Comparison of ENCODE assay signal across 8 cellular contexts in genomic region chr16:30473231-30474061, GRCh38. TPM values are rescaled to one million over a fixed set of nuclear protein-coding genes. Genes with fewer than 3 reads are reported as not detected.
A peak's percentile ranks its signal among the peaks of the same experiment; 100 is the strongest.
DNase-seq lines count a peak whose midpoint lies in the region; ATAC-seq and TF ChIP-seq lines count a peak whose summit lies in the region.

No MANE protein-coding gene starts in this region.

- H3K9me3 ChIP-seq in sigmoid colon: no peaks in the 10 kb centered on the region
- no peaks in the 10 kb centered on the region for H3K9me3 ChIP-seq in smooth muscle cell (replicated peaks; ENCODE audit: low read depth)

- CTCF ChIA-PET in GM10248 (lab: Yijun Ruan, JAX): interaction anchor here (0.7 to 8.8 kb wide), 9 partner anchors 8 to 122 kb away, joined by 3 to 58 read pairs (median 5); partner anchors contain the start of gene DCTPP1
- CTCF ChIA-PET in activated naive CD4-positive, alpha-beta T cell treated with anti-CD3 and anti-CD28 coated beads, Interleukin-2, amount 10 ng/mL, durations not matched to agents 7 days and 5 days (lab: Charles Lee): interaction anchor here (0.6 to 7.1 kb wide), 11 partner anchors 10 to 140 kb away, joined by 3 to 57 read pairs (median 3); partner anchors contain the start of genes DCTPP1 and ZNF688

- no peak for TF ChIP-seq POLR2A in sigmoid colon (IDR thresholded peaks at IDR 0.05)

- peaks cover 74% of the 10 kb centered on the region for H3K4me1 Mint-ChIP-seq in activated naive CD4-positive, alpha-beta T cell treated with anti-CD3 and anti-CD28 coated beads, Interleukin-2, amount 10 ng/mL, durations not matched to agents 7 days and 5 days

- intact Hi-C loops in sigmoid colon (cut with DNase I): no loop called here

- no peak overlapping the region for H3K9ac ChIP-seq in smooth muscle cell (ENCODE audit: low read depth)

- H3K4me1 ChIP-seq in sigmoid colon (no peaks in the 10 kb centered on the region), smooth muscle cell (ENCODE audit: low read depth) (no peaks in the 10 kb centered on the region)

- TF ChIP-seq EP300 in sigmoid colon (IDR thresholded peaks at IDR 0.05): no peak

- no peak for TF ChIP-seq CTCF in GM10248 (IDR thresholded peaks at IDR 0.05; ENCODE audit: control extremely low read depth, extremely low read depth, low read depth, missing control alignments)
- TF ChIP-seq CTCF in sigmoid colon (IDR thresholded peaks at IDR 0.05): no peak
- TF ChIP-seq CTCF in smooth muscle cell (IDR thresholded peaks at IDR 0.05; ENCODE audit: borderline replicate concordance, insufficient read depth, poor library complexity, severe bottlenecking): no peak

- no peaks in the 10 kb centered on the region for H3K36me3 ChIP-seq in sigmoid colon
- H3K36me3 ChIP-seq in smooth muscle cell (ENCODE audit: low read depth): no peaks in the 10 kb centered on the region

- POLR2A ChIA-PET in GM10248 (lab: Yijun Ruan, JAX): interaction anchor here (1.4 to 1.5 kb wide), 2 partner anchors 15 to 56 kb away, joined by 3 to 12 read pairs; no protein-coding TSS in a partner anchor

- 44 to 70% methylated on average over 18 of the region's 18 CpGs for WGBS in sigmoid colon, 2 donors
- WGBS in smooth muscle cell (ENCODE audit: low lambda C conversion rate): 90% methylated on average over 18 of the region's 18 CpGs

- H3K27ac Mint-ChIP-seq in activated naive CD4-positive, alpha-beta T cell treated with anti-CD3 and anti-CD28 coated beads, Interleukin-2, amount 10 ng/mL, durations not matched to agents 7 days and 5 days: peak overlapping the region; percentile 97

- H3K27me3 ChIP-seq in sigmoid colon (peaks cover 0 to 39% (median 18%) of the 10 kb centered on the region in 3 donors), smooth muscle cell (ENCODE audit: low read depth) (no peaks in the 10 kb centered on the region)

- H3K4me3 Mint-ChIP-seq in activated naive CD4-positive, alpha-beta T cell treated with anti-CD3 and anti-CD28 coated beads, Interleukin-2, amount 10 ng/mL, durations not matched to agents 7 days and 5 days: peak overlapping the region; percentile 99

- H3F3A ChIP-seq in smooth muscle cell (ENCODE audit: low read depth): no peaks in the 10 kb centered on the region

- H3K4me2 ChIP-seq in smooth muscle cell: no peak overlapping the region

- no peaks in the 10 kb centered on the region for H4K20me1 ChIP-seq in smooth muscle cell (ENCODE audit: low read depth)

- H3K36me3 Mint-ChIP-seq in activated naive CD4-positive, alpha-beta T cell treated with anti-CD3 and anti-CD28 coated beads, Interleukin-2, amount 10 ng/mL, durations not matched to agents 7 days and 5 days: peaks cover 57% of the 10 kb centered on the region

- no peak for ATAC-seq in HG03097 (IDR thresholded peaks at IDR 0.05; ENCODE audit: low FRiP score, unreplicated experiment)

- DNase-seq in GM10248 (ENCODE audit: extremely low spot score) (peak; percentile 72), SKM-1 treated with dmso at 0.1 percent for 144 hours (lab: John Stamatoyannopoulos, UW; ENCODE audit: unreplicated experiment) (peak; percentile 41), sigmoid colon (no peak), NCI-H524 treated with DMSO at 0.1 percent for 48 hours (lab: John Stamatoyannopoulos, UW) (no peak), smooth muscle cell (lab: John Stamatoyannopoulos, UW; ENCODE audit: unreplicated experiment) (no peak)
- peak; percentile 55 for DNase-seq in activated naive CD4-positive, alpha-beta T cell treated with anti-CD3 and anti-CD28 coated beads, Interleukin-2, amount 10 ng/mL, durations not matched to agents 7 days and 5 days
- peak; percentile 65 for DNase-seq in stimulated activated CD4-positive, alpha-beta T cell treated with anti-CD3 and anti-CD28 coated beads, Interleukin-12 subunit alpha, Interleukin-12 subunit beta, amount 100 ng/mL, for 4 hours

- H3K4me3 ChIP-seq in sigmoid colon (no peak overlapping the region), smooth muscle cell (no peak overlapping the region)

- no peak overlapping the region for H2AFZ ChIP-seq in smooth muscle cell (ENCODE audit: low read depth)

- H3K27ac ChIP-seq in sigmoid colon (no peak overlapping the region), smooth muscle cell (ENCODE audit: low read depth) (no peak overlapping the region)

- no peaks in the 10 kb centered on the region for H3K79me2 ChIP-seq in smooth muscle cell (ENCODE audit: low read depth)

- no peaks in the 10 kb centered on the region for H3K9me3 Mint-ChIP-seq in activated naive CD4-positive, alpha-beta T cell treated with anti-CD3 and anti-CD28 coated beads, Interleukin-2, amount 10 ng/mL, durations not matched to agents 7 days and 5 days

- H3K27me3 Mint-ChIP-seq in activated naive CD4-positive, alpha-beta T cell treated with anti-CD3 and anti-CD28 coated beads, Interleukin-2, amount 10 ng/mL, durations not matched to agents 7 days and 5 days: no peaks in the 10 kb centered on the region

RNA-seq across cellular contexts. Expression of gene ITGAL, which starts 0.9 kb away (rescaled TPM):
- 1 to 10 TPM; 1.1 to 3.8 (median 2.6) TPM for total RNA-seq in sigmoid colon
- polyA plus RNA-seq in sigmoid colon: 10 to 100 TPM in 1 of 3 donors, 1 to 10 TPM in 1, under 1 TPM in 1; 0.60 to 20.7 (median 2.8) TPM
- total RNA-seq in smooth muscle cell: not detected in 2 replicates
- not detected in 2 replicates for polyA plus RNA-seq in smooth muscle cell

RNA-seq across cellular contexts. Expression of gene SEPHS2, which starts 27.8 kb away (rescaled TPM):
- total RNA-seq in sigmoid colon: 10 to 100 TPM; 25.0 to 32.3 (median 25.3) TPM
- 100 to 1,000 TPM in 2 of 3 donors, 10 to 100 TPM in 1; 80.5 to 213 (median 175) TPM for polyA plus RNA-seq in sigmoid colon
- 9.2 and 12.1 TPM in 2 replicates for total RNA-seq in smooth muscle cell
- polyA plus RNA-seq in smooth muscle cell: 26.4 and 30.5 TPM in 2 replicates

RNA-seq across cellular contexts. Expression of gene DCTPP1, which starts 43.6 kb away (rescaled TPM):
- total RNA-seq in sigmoid colon (10 to 100 TPM; 10.5 to 19.9 (median 16.5) TPM), smooth muscle cell (18.4 and 18.6 TPM in 2 replicates)
- polyA plus RNA-seq in sigmoid colon (100 to 1,000 TPM; 140 to 175 (median 156) TPM), smooth muscle cell (34.8 and 37.8 TPM in 2 replicates)

RNA-seq across cellular contexts. Expression of gene ZNF768, which starts 52.9 kb away (rescaled TPM):
- 10 to 100 TPM; 32.4 to 55.9 (median 42.7) TPM for total RNA-seq in sigmoid colon
- 10 to 100 TPM; 46.2 to 61.0 (median 54.8) TPM for polyA plus RNA-seq in sigmoid colon
- total RNA-seq in smooth muscle cell: 17.8 and 18.6 TPM in 2 replicates
- polyA plus RNA-seq in smooth muscle cell: 15.4 and 17.5 TPM in 2 replicates

Comparison
In these comparisons a context has a peak if more than half of its experiments do, and no peak if none do; other contexts are left out.
1. DNase-seq: peak in GM10248 (single experiment), SKM-1 treated with dmso at 0.1 percent for 144 hours (single experiment), activated naive CD4-positive, alpha-beta T cell treated with anti-CD3 and anti-CD28 coated beads, Interleukin-2, amount 10 ng/mL, durations not matched to agents 7 days and 5 days (single experiment) and stimulated activated CD4-positive, alpha-beta T cell treated with anti-CD3 and anti-CD28 coated beads, Interleukin-12 subunit alpha, Interleukin-12 subunit beta, amount 100 ng/mL, for 4 hours (single experiment); none in sigmoid colon (single experiment), NCI-H524 treated with DMSO at 0.1 percent for 48 hours (single experiment) and smooth muscle cell (single experiment).